Comparison of ENCODE assay signal across 8 cellular contexts in genomic region chr6:116239856-116240255, GRCh38.
"Had no signal": no experiment of that assay in that cellular context is flagged by ENCODE, and none has a peak within 500 bp of the region (broad histone marks: within the 10 kb centered on the region; RNA-seq: fewer than 3 reads in every experiment).

No MANE protein-coding gene starts in this region.

- ATAC-seq: HCT116, HepG2 had no signal

- H3K9me3 ChIP-seq: HAP-1 had no signal

- H3K27ac Mint-ChIP-seq: HFFc6, IgD-negative memory B cell had no signal

- H3K4me1 Mint-ChIP-seq: IgD-negative memory B cell had no signal

- H3K4me3 Mint-ChIP-seq: HFFc6, IgD-negative memory B cell had no signal

- DNase-seq: GM23248, GOT3, H7, HFFc6 had no signal

- H3K27me3 Mint-ChIP-seq: IgD-negative memory B cell had no signal

- H3K9me3 Mint-ChIP-seq: HFFc6, IgD-negative memory B cell had no signal
